ENCODE assay signal across 8 cellular contexts in the genomic region with DNA sequence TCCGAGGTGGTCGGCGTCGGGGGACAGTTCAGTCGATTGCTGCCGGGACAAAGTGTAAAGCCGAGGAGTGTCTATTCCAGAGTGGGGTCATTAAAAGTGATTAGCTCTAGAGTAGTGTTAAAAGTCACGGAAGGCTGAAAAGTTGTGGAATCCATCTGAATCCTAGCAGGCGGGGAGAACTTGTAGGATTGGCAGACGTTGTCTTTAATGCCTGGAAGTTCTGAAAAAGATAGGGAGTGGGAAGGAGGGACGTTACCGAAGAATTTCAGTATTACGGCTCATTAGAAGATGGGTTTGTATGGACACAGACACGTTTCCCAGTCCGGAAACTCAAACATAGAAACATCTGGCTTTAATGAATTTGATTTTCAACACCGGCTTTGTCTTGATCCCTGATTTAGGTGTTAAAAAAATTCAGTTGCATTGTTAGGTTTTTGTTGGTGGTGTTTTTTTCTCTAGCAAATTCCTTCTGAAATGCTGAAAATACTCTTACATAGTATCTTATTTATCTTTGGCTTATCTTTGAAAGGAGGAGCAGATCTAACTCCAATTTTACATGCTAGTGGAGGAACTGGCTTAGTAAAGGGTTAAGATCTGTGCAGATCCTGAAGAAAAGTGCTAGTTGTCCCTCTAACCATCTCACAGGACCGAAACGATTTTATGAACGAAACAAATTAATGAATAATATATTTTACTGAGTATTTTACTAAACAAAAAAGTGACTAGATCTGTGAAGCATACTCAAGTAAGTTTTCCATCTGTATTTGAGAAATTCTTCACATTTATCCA. TPM values are rescaled to one million over a fixed set of nuclear protein-coding genes. Genes with fewer than 3 reads are reported as not detected.
DNase-seq lines count a peak whose midpoint lies in the region; ATAC-seq lines count a peak whose summit lies in the region.

No MANE protein-coding gene starts in this region.

- H3K27me3 Mint-ChIP-seq in naive B cell, result no peaks in the 10 kb centered on the region

- H3K36me3 Mint-ChIP-seq in naive B cell, result peaks cover 0 to 10% of the 10 kb centered on the region in 2 donors

- no peaks in the 10 kb centered on the region; the same call in none of the 2 replicates for H3K4me1 ChIP-seq in SJCRH30

- H3K9me3 Mint-ChIP-seq in naive B cell, result no peaks in the 10 kb centered on the region

- ATAC-seq in Right ventricle myocardium superior (ENCODE audit: poor library complexity) (peak; percentile 5), left ventricle myocardium superior (no peak), naive B cell (ENCODE audit: low read depth in 2 of 2) (no peak), HG02798 (IDR thresholded peaks at IDR 0.05; ENCODE audit: poor library complexity, unreplicated experiment) (no peak)

- H3K36me3 ChIP-seq in SJCRH30, result no peaks in the 10 kb centered on the region; the same call in 1 of the 2 replicates

- intact Hi-C loops in Right ventricle myocardium superior (cut with DNase I), result no loop called here
- intact Hi-C loops in left ventricle myocardium superior (cut with micrococcal nuclease), result no loop called here

- peak overlapping the region; percentile 87 to 100 (median 98) for H3K4me3 Mint-ChIP-seq in naive B cell

- H3K27ac Mint-ChIP-seq in naive B cell, result peak overlapping the region; percentile 94 to 100 (median 98)

- no peaks in the 10 kb centered on the region for H3K27me3 ChIP-seq in SJCRH30

- H3K9me3 ChIP-seq in SJCRH30 (replicated peaks), result no peaks in the 10 kb centered on the region

- peaks cover 41 to 57% (median 48%) of the 10 kb centered on the region in 3 donors for H3K4me1 Mint-ChIP-seq in naive B cell

- H3K4me3 ChIP-seq in SJCRH30, result peak overlapping the region; percentile 98

- no peak for DNase-seq in Right ventricle myocardium superior
- no peak for DNase-seq in left ventricle myocardium superior
- DNase-seq in SJCRH30, result no peak
- no peak for DNase-seq in epithelial cell of prostate (ENCODE audit: low read depth, low spot score)
- DNase-seq in naive B cell, result no peak
- DNase-seq in stimulated activated CD4-positive, alpha-beta T cell treated with anti-CD3 and anti-CD28 coated beads, Interleukin-4, amount 100 ng/mL, for 4 hours, result no peak
- DNase-seq in D341Med (ENCODE audit: low spot score), result no peak

- H3K27ac ChIP-seq in SJCRH30, result peak overlapping the region; percentile 96
- H3K27ac ChIP-seq in epithelial cell of prostate, result peak overlapping the region; percentile 89

RNA-seq across cellular contexts. Expression of a gene that starts 0.9 kb away (rescaled TPM):
- total RNA-seq in Right ventricle myocardium superior (37.5 TPM), left ventricle myocardium superior (44.9 TPM)
- total RNA-seq in SJCRH30 (2014; rRNA removed; shearing (Covaris generic)), result 48.5 and 57.9 TPM in 2 replicates
- 10 to 100 TPM; 19.6 to 39.8 (median 26.0) TPM for polyA plus RNA-seq in naive B cell (ENCODE audit: low read depth in 6 of 6)
